ENCODE assay signal across 22 cellular contexts in genomic region chr16:50551243-50551642, GRCh38. TPM values are rescaled to one million over a fixed set of nuclear protein-coding genes. Genes with fewer than 3 reads are reported as not detected.
"Had no signal": no experiment of that assay in that cellular context is flagged by ENCODE, and none has a peak within 500 bp of the region (broad histone marks: within the 10 kb centered on the region; RNA-seq: fewer than 3 reads in every experiment).

No MANE protein-coding gene starts in this region.

- H3K27me3 Mint-ChIP-seq: central memory CD8-positive, alpha-beta T cell; T-cell had no signal

- H3K4me3 Mint-ChIP-seq: activated T-cell treated with anti-CD3 and anti-CD28 coated beads, Interleukin-2, amount 50 U/mL, for 72 hours; central memory CD8-positive, alpha-beta T cell; stimulated activated effector memory CD8-positive, alpha-beta T cell treated with anti-CD3 and anti-CD28 coated beads, Interleukin-12 subunit alpha, Interleukin-12 subunit beta, amount 100 ng/mL, for 72 hours; stimulated activated naive CD8-positive, alpha-beta T cell treated with anti-CD3 and anti-CD28 coated beads, Interleukin-15, Interleukin-2, amounts not matched to agents 100 ng/mL and 50 ng/mL, for 24 hours; T-helper 2 cell treated with Interferon-gamma antibody and Interleukin-4, amounts not matched to agents 5 μg/mL and 100 μg/mL, for 36 hours had no signal

- H3K9me3 ChIP-seq: gastroesophageal sphincter had no signal

- H3K27ac ChIP-seq: epithelial cell of prostate had no signal

- H3K9me3 Mint-ChIP-seq: activated naive CD4-positive, alpha-beta T cell treated with anti-CD3 and anti-CD28 coated beads, Interleukin-2, amount 50 U/mL, for 72 hours; activated T-cell treated with anti-CD3 and anti-CD28 coated beads, Interleukin-2, amount 50 U/mL, for 72 hours; central memory CD8-positive, alpha-beta T cell; immature natural killer cell; stimulated activated effector memory CD8-positive, alpha-beta T cell treated with anti-CD3 and anti-CD28 coated beads, Interleukin-12 subunit alpha, Interleukin-12 subunit beta, amount 100 ng/mL, for 72 hours; stimulated activated naive CD8-positive, alpha-beta T cell treated with anti-CD3 and anti-CD28 coated beads, Interleukin-15, Interleukin-2, amounts not matched to agents 100 ng/mL and 50 ng/mL, for 24 hours; T-cell; T-helper 2 cell treated with Interferon-gamma antibody and Interleukin-4, amounts not matched to agents 5 μg/mL and 100 μg/mL, for 36 hours had no signal

- H3K27me3 ChIP-seq: gastroesophageal sphincter had no signal

- H3K27ac Mint-ChIP-seq: activated naive CD4-positive, alpha-beta T cell treated with anti-CD3 and anti-CD28 coated beads, Interleukin-2, amount 50 U/mL, for 72 hours; activated T-cell treated with anti-CD3 and anti-CD28 coated beads, Interleukin-2, amount 50 U/mL, for 72 hours; stimulated activated effector memory CD8-positive, alpha-beta T cell treated with anti-CD3 and anti-CD28 coated beads, Interleukin-12 subunit alpha, Interleukin-12 subunit beta, amount 100 ng/mL, for 72 hours; stimulated activated naive CD8-positive, alpha-beta T cell treated with anti-CD3 and anti-CD28 coated beads, Interleukin-15, Interleukin-2, amounts not matched to agents 100 ng/mL and 50 ng/mL, for 24 hours; T-helper 2 cell treated with Interferon-gamma antibody and Interleukin-4, amounts not matched to agents 5 μg/mL and 100 μg/mL, for 36 hours had no signal

- ATAC-seq: activated naive CD4-positive, alpha-beta T cell treated with anti-CD3 and anti-CD28 coated beads, Interleukin-2, amount 50 U/mL, for 72 hours; activated T-cell treated with anti-CD3 and anti-CD28 coated beads, Interleukin-2, amount 50 U/mL, for 72 hours; gastroesophageal sphincter; left lobe of liver; right cardiac atrium; stimulated activated effector memory CD8-positive, alpha-beta T cell treated with anti-CD3 and anti-CD28 coated beads, Interleukin-12 subunit alpha, Interleukin-12 subunit beta, amount 100 ng/mL, for 72 hours; T-cell had no signal

- DNase-seq: activated CD4-positive, alpha-beta T cell treated with anti-CD3 and anti-CD28 coated beads for 4 hours; activated CD4-positive, alpha-beta T cell treated with anti-CD3 and anti-CD28 coated beads, Interleukin-2, amount 50 U/mL, for 4 hours; activated CD4-positive, CD25-positive, alpha-beta regulatory T cell; activated naive CD4-positive, alpha-beta T cell; activated T-cell treated with anti-CD3 and anti-CD28 coated beads for 4 hours; activated T-cell treated with anti-CD3 and anti-CD28 coated beads, Interleukin-2, amount 50 U/mL, for 72 hours; dermis blood vessel endothelial cell; effector CD4-positive, alpha-beta T cell; hypothalamus; immature natural killer cell; right cardiac atrium; stimulated activated CD4-positive, alpha-beta T cell treated with anti-CD3 and anti-CD28 coated beads, Interleukin-4, amount 100 ng/mL, for 1 hour; T-cell had no signal

- H3K36me3 Mint-ChIP-seq: stimulated activated effector memory CD8-positive, alpha-beta T cell treated with anti-CD3 and anti-CD28 coated beads, Interleukin-12 subunit alpha, Interleukin-12 subunit beta, amount 100 ng/mL, for 72 hours had no signal

RNA-seq across cellular contexts. Expression of gene NKD1, which starts 3.0 kb away (rescaled TPM):
- total RNA-seq: dermis blood vessel endothelial cell, fibroblast of villous mesenchyme had no signal
